In the genomic region with DNA sequence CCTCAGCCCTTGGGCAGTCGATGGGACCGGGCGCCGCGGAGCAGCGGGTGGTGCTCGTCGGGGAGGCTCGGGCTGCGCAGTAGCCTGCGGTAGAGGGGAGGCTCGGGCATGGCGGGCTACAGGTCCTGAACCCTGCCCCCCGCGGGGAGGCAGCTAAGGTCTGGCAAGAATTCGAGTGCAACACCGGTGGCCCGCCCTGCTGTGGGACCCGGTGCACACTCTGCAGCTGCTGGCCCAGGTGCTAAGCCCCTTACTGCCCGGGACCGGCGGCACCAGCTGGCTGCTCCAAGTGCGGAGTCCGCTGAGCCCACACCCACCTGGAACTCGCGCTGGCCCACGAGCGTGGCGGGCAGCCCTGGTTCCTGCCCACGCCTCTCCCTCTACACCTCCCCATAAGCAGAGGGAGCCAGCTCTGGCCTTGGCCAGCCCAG, we compare ENCODE assay signal across 23 cellular contexts.
"Had no signal": no experiment of that assay in that cellular context is flagged by ENCODE, and none has a peak within 500 bp of the region (broad histone marks: within the 10 kb centered on the region; RNA-seq: fewer than 3 reads in every experiment).

No MANE protein-coding gene starts in this region.

- H3K4me3 ChIP-seq: colonic mucosa, heart left ventricle, lung, pancreas, prostate gland, right lobe of liver, testis, tibial nerve had no signal

- DNase-seq: cerebellar nuclear complex; colonic mucosa; effector CD4-positive, alpha-beta T cell; endodermal cell; hypothalamus; mesendoderm; naive thymus-derived CD4-positive, alpha-beta T cell; nephron progenitor cell; stimulated activated CD4-positive, alpha-beta T cell treated with anti-CD3 and anti-CD28 coated beads, Interleukin-2, amount 100 ng/mL, for 24 hours; stimulated activated CD4-positive, alpha-beta T cell treated with anti-CD3 and anti-CD28 coated beads, Interleukin-4, amount 100 ng/mL, for 4 hours; testis had no signal

- H3K36me3 ChIP-seq: colonic mucosa, heart left ventricle, neutrophil, pancreas, prostate gland, right lobe of liver, tibial nerve had no signal

- H3K36me3 Mint-ChIP-seq: naive thymus-derived CD4-positive, alpha-beta T cell had no signal

- ATAC-seq: heart left ventricle; left lobe of liver; naive thymus-derived CD4-positive, alpha-beta T cell; pancreas had no signal

- H3K4me1 ChIP-seq: colonic mucosa, pancreas, prostate gland, right lobe of liver, testis, tibial nerve had no signal

- H3K27ac ChIP-seq: colonic mucosa, heart left ventricle, neutrophil, pancreas, prostate gland, right lobe of liver, testis, tibial nerve had no signal

- H3K9me3 ChIP-seq: colonic mucosa, heart left ventricle, neutrophil, pancreas, prostate gland, right lobe of liver, testis, tibial nerve had no signal

- H3K27ac Mint-ChIP-seq: endodermal cell; naive thymus-derived CD4-positive, alpha-beta T cell; nephron progenitor cell; stimulated activated naive CD8-positive, alpha-beta T cell treated with anti-CD3 and anti-CD28 coated beads, Interleukin-15, Interleukin-2, amounts not matched to agents 100 ng/mL and 50 ng/mL, for 24 hours had no signal

- H3K27me3 ChIP-seq: colonic mucosa, heart left ventricle, neutrophil, pancreas, right lobe of liver, testis, tibial nerve had no signal

- H3K4me3 Mint-ChIP-seq: endodermal cell; naive thymus-derived CD4-positive, alpha-beta T cell; nephron progenitor cell; stimulated activated naive CD8-positive, alpha-beta T cell treated with anti-CD3 and anti-CD28 coated beads, Interleukin-15, Interleukin-2, amounts not matched to agents 100 ng/mL and 50 ng/mL, for 24 hours had no signal

- H3K4me1 Mint-ChIP-seq: endodermal cell; naive thymus-derived CD4-positive, alpha-beta T cell had no signal

- FAIRE-seq: frontal cortex, islet of Langerhans, pancreas, urothelium cell line had no signal

- H3K27me3 Mint-ChIP-seq: stimulated activated naive CD8-positive, alpha-beta T cell treated with anti-CD3 and anti-CD28 coated beads, Interleukin-15, Interleukin-2, amounts not matched to agents 100 ng/mL and 50 ng/mL, for 24 hours had no signal
